Comparison of ENCODE assay signal across 23 cellular contexts in the genomic region with DNA sequence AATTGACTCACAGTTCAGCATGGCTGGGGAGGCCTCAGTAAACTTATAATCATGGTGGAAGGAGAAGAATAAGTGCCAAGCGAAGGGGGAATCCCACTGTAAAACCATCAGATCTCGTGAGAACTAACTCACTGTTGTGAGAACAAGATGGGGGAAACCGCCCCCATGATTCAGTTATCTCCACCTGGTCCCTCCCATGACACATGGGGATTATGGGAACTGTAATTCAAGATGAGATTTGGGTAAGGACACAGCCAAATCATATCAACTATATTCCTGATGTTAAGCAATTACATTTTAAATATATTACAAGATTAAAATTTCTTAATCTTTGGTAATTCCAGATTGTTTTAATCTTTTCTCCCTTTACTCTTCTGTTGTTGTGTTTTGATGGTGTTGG.
"Had no signal": no experiment of that assay in that cellular context is flagged by ENCODE, and none has a peak within 500 bp of the region (broad histone marks: within the 10 kb centered on the region; RNA-seq: fewer than 3 reads in every experiment).

No MANE protein-coding gene starts in this region.

- H3K36me3 ChIP-seq: Peyer's patch had no signal

- H3K9ac ChIP-seq: KMS-11 had no signal

- H3K4me2 ChIP-seq: KMS-11, PC-9 had no signal

- H3K27me3 ChIP-seq: Peyer's patch, SJCRH30 had no signal

- DNase-seq: IMR-90, Kasumi-1, MM.1S, MV-4-11, NCI-H1048, NCI-H1105, NCI-H1417, NCI-H1436 treated with DMSO at 0.1 percent for 48 hours, NCI-H1694, NCI-H187 treated with DMSO at 0.1 percent for 48 hours, NCI-H2171 treated with DMSO at 0.1 percent for 48 hours, NCI-H345, NCI-H446 treated with DMSO at 0.1 percent for 48 hours, NCI-H510A treated with DMSO at 0.1 percent for 48 hours, NCI-H526, PC-9, Peyer's patch, SHP77 treated with DMSO at 0.1 percent for 48 hours, SJCRH30 had no signal

- H3K4me1 ChIP-seq: Peyer's patch, SJCRH30 had no signal

- H3K9me3 ChIP-seq: Peyer's patch, SJCRH30 had no signal

- H2AFZ ChIP-seq: PC-9 had no signal

- ATAC-seq: HepG2, Right ventricle myocardium inferior, SK-N-SH treated with all-trans-retinoic acid at 6 μM for 48 hours had no signal

- FAIRE-seq: HepG2 had no signal

- H3K27ac ChIP-seq: KMS-11, PC-9, Peyer's patch, SJCRH30 had no signal

- H3K4me3 ChIP-seq: PC-9, Peyer's patch, SJCRH30 had no signal
